ENCODE assay signal across 15 cellular contexts in the genomic region with DNA sequence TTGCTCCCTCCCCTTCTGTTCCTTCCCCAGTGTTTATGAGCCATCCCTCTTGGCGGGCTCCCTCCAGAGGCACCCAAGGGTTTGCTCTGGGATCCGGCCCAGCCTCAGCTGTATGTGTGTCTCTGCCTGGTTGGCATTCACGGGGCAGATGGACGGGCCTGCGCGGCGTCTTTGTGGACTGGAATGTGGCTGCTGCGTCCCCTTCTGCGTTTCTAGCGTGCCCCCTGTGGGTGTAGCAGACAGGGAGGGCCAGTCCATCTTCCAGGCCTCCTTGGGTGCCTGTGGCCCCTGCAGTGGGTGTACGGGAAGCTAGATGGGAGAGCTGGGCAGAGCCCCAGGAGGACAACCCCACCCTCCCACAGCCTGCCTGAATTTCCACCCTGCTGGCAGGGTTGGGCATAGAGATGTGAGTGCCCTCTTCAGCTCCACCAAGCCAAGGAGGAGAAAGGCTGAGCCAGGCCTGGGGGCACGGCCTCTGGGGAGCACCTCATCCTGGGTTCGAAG. TPM values are rescaled to one million over a fixed set of nuclear protein-coding genes. Genes with fewer than 3 reads are reported as not detected.
DNase-seq lines count a peak whose midpoint lies in the region; ATAC-seq, FAIRE-seq and TF ChIP-seq lines count a peak whose summit lies in the region.
"Had no signal": no experiment of that assay in that cellular context is flagged by ENCODE, and none has a peak within 500 bp of the region (broad histone marks: within the 10 kb centered on the region; RNA-seq: fewer than 3 reads in every experiment).

No MANE protein-coding gene starts in this region.

- H3K9me3 Mint-ChIP-seq in CD8-positive, alpha-beta T cell, result no peaks in the 10 kb centered on the region

- no peak for DNase-seq in CD8-positive, alpha-beta T cell
- DNase-seq in brain microvascular endothelial cell (no peak), kidney (peak; percentile 71), posterior vena cava (ENCODE audit: low spot score) (peak; percentile 75), T1000 (lab: John Stamatoyannopoulos, UW) (no peak), NCI-H1092 (lab: John Stamatoyannopoulos, UW) (no peak)
- DNase-seq in stimulated activated naive CD4-positive, alpha-beta T cell treated with Interleukin-2 at 50 U/mL for 16 hours (lab: John Stamatoyannopoulos, UW), result no peak
- DNase-seq: activated CD4-positive, alpha-beta T cell treated with anti-CD3 and anti-CD28 coated beads, Interleukin-2, amount 50 U/mL, for 48 hours; activated gamma-delta T cell treated with Interleukin-2 at 50 U/mL for 16 hours; colonic mucosa; foreskin melanocyte; NCI-H1417 treated with DMSO at 0.1 percent for 48 hours; NCI-H82 had no signal

- no peaks in the 10 kb centered on the region for H3K9me3 ChIP-seq in CD8-positive, alpha-beta T cell (ENCODE audit: low read length)
- H3K9me3 ChIP-seq in kidney (ENCODE audit: control insufficient read depth in 1 of 2, low read length in 2 of 2), result no peaks in the 10 kb centered on the region
- H3K9me3 ChIP-seq: colonic mucosa had no signal

- FAIRE-seq in kidney (lab: Jason Lieb, UNC), result no peak

- no peak overlapping the region for H3K9ac ChIP-seq in kidney (ENCODE audit: low read length in 2 of 2)

- ATAC-seq in CD8-positive, alpha-beta T cell, result no peak
- no peak for ATAC-seq in GM18867 (IDR thresholded peaks at IDR 0.05; ENCODE audit: unreplicated experiment)
- ATAC-seq: left lobe of liver had no signal

- H3K4me1 Mint-ChIP-seq in CD8-positive, alpha-beta T cell (ENCODE audit: low read depth), result peaks cover 12% of the 10 kb centered on the region

- H3K27ac ChIP-seq in CD8-positive, alpha-beta T cell (ENCODE audit: low read depth, low read length), result no peak overlapping the region
- no peak overlapping the region for H3K27ac ChIP-seq in brain microvascular endothelial cell
- H3K27ac ChIP-seq in kidney (ENCODE audit: low read depth in 2 of 2, low read length in 2 of 2), result no peak overlapping the region
- H3K27ac ChIP-seq: colonic mucosa had no signal

- intact Hi-C loops in CD8-positive, alpha-beta T cell (cut with DNase I, micrococcal nuclease), result no loop called here
- intact Hi-C loops in kidney (cut with DNase I), result no loop called here
- intact Hi-C loops in posterior vena cava (cut with DNase I), result no loop called here

- H3K27ac Mint-ChIP-seq in CD8-positive, alpha-beta T cell, result no peak overlapping the region

- no peak overlapping the region for H3K4me3 ChIP-seq in CD8-positive, alpha-beta T cell (ENCODE audit: low read depth, low read length)
- H3K4me3 ChIP-seq in brain microvascular endothelial cell (ENCODE audit: low read depth, low read length), result no peak overlapping the region
- no peak overlapping the region for H3K4me3 ChIP-seq in kidney (ENCODE audit: low read length in 2 of 2)
- H3K4me3 ChIP-seq: colonic mucosa had no signal

- no peaks in the 10 kb centered on the region for H3K36me3 Mint-ChIP-seq in CD8-positive, alpha-beta T cell

- peaks cover 28% of the 10 kb centered on the region for H3K27me3 ChIP-seq in CD8-positive, alpha-beta T cell (ENCODE audit: insufficient read depth, low read length)
- peaks cover 2% of the 10 kb centered on the region for H3K27me3 ChIP-seq in brain microvascular endothelial cell (replicated peaks)

- TF ChIP-seq CTCF in CD8-positive, alpha-beta T cell (IDR thresholded peaks at IDR 0.05), result no peak
- peak; percentile 1 for TF ChIP-seq CTCF in brain microvascular endothelial cell (IDR thresholded peaks at IDR 0.05; ENCODE audit: low read depth, low read length, missing control alignments)
- no peak for TF ChIP-seq CTCF in kidney (IDR thresholded peaks at IDR 0.05; ENCODE audit: borderline replicate concordance, extremely low read depth, insufficient read depth)

- in situ Hi-C loops in brain microvascular endothelial cell (cut with HindIII; ENCODE audit: low pct_ligation_motif_present, low sequenced_read_pairs), result no loop called here

- H3K4me3 Mint-ChIP-seq in CD8-positive, alpha-beta T cell, result peak overlapping the region; percentile 29

- no peaks in the 10 kb centered on the region for H3K36me3 ChIP-seq in CD8-positive, alpha-beta T cell (ENCODE audit: insufficient read depth, low read length)
- H3K36me3 ChIP-seq in brain microvascular endothelial cell (replicated peaks), result no peaks in the 10 kb centered on the region
- H3K36me3 ChIP-seq in kidney (ENCODE audit: control insufficient read depth in 1 of 2, insufficient read depth in 2 of 2, low read length in 2 of 2), result no peaks in the 10 kb centered on the region
- H3K36me3 ChIP-seq: colonic mucosa had no signal

- peaks cover 38% of the 10 kb centered on the region for H3K27me3 Mint-ChIP-seq in CD8-positive, alpha-beta T cell (ENCODE audit: low read depth)

- CTCF ChIA-PET in CD8-positive, alpha-beta T cell (lab: Charles Lee), result no interaction called here

- peaks cover 17% of the 10 kb centered on the region for H3K4me1 ChIP-seq in CD8-positive, alpha-beta T cell (ENCODE audit: insufficient read depth, low read length)
- H3K4me1 ChIP-seq in kidney (ENCODE audit: control insufficient read depth in 1 of 2, insufficient read depth in 1 of 2, low read depth in 1 of 2, low read length in 2 of 2), result peaks cover 0 to 9% of the 10 kb centered on the region in 2 donors

- POLR2A ChIA-PET in CD8-positive, alpha-beta T cell (lab: Charles Lee), result no interaction called here

RNA-seq across cellular contexts. Expression of a gene that starts 15.7 kb away (rescaled TPM):
- total RNA-seq in CD8-positive, alpha-beta T cell, result under 1 TPM; 0.30 to 0.39 TPM
- total RNA-seq in kidney (124 TPM), posterior vena cava (10 to 100 TPM; 69.5 to 83.1 TPM)
- 18.4 TPM for polyA plus RNA-seq in kidney (ENCODE audit: insufficient read depth, low read depth, low replicate concordance)

Comparison
In these comparisons a context has a peak if more than half of its experiments do, and no peak if none do; other contexts are left out.
1. DNase-seq: peak in kidney (single experiment) and posterior vena cava (single experiment); none in CD8-positive, alpha-beta T cell (0 of 7), brain microvascular endothelial cell (single experiment), T1000 (single experiment), NCI-H1092 (single experiment) and stimulated activated naive CD4-positive, alpha-beta T cell treated with Interleukin-2 at 50 U/mL for 16 hours (single experiment).
2. RNA of a gene that starts 15.7 kb away (total RNA-seq): 124 TPM in kidney (single experiment) and 69.5 to 83.1 TPM in posterior vena cava; 0.30 to 0.39 TPM in CD8-positive, alpha-beta T cell; every median in the first group is over 10 times any median in the second.